13 cellular contexts compared by ENCODE assay signal in genomic region chr5:61675015-61675692, GRCh38.
DNase-seq lines count a peak whose midpoint lies in the region; ATAC-seq and TF ChIP-seq lines count a peak whose summit lies in the region.
"Had no signal": no experiment of that assay in that cellular context is flagged by ENCODE, and none has a peak within 500 bp of the region (broad histone marks: within the 10 kb centered on the region; RNA-seq: fewer than 3 reads in every experiment).

No MANE protein-coding gene starts in this region.

- H3K27me3 ChIP-seq in BLaER1 treated with 17β-estradiol and CSF1 and Interleukin-3, amounts not matched to agents 10 nM and 100 nM, result no peaks in the 10 kb centered on the region
- H3K27me3 ChIP-seq in endodermal cell (ENCODE audit: control insufficient read depth, insufficient read depth, low read length, poor library complexity, severe bottlenecking) (no peaks in the 10 kb centered on the region), mucosa of rectum (ENCODE audit: control insufficient read depth in 2 of 2, insufficient read depth in 2 of 2, low read length in 2 of 2) (peaks cover 0 to 3% of the 10 kb centered on the region in 2 donors), stomach (no peaks in the 10 kb centered on the region)
- H3K27me3 ChIP-seq: heart right ventricle, suprapubic skin had no signal

- H3K9ac ChIP-seq in BLaER1 treated with 17β-estradiol and CSF1 and Interleukin-3, amounts not matched to agents 10 nM and 100 nM, result no peak overlapping the region
- no peak overlapping the region for H3K9ac ChIP-seq in endodermal cell (ENCODE audit: extremely low read depth, low read length, poor library complexity, severe bottlenecking)
- H3K9ac ChIP-seq in mucosa of rectum (ENCODE audit: low read depth in 1 of 2, low read length in 2 of 2), result no peak overlapping the region

- no peaks in the 10 kb centered on the region for H3K36me3 Mint-ChIP-seq in endodermal cell (ENCODE audit: low read depth)
- H3K36me3 Mint-ChIP-seq: CD8-positive, alpha-beta T cell had no signal

- no peak for TF ChIP-seq POLR2A in stomach (IDR thresholded peaks at IDR 0.05)

- no peak overlapping the region for H3K27ac Mint-ChIP-seq in endodermal cell
- H3K27ac Mint-ChIP-seq: CD8-positive, alpha-beta T cell had no signal

- peak; percentile 19 for DNase-seq in NCI-H146 treated with DMSO at 0.1 percent for 48 hours (lab: John Stamatoyannopoulos, UW; ENCODE audit: unreplicated experiment)
- DNase-seq in endodermal cell, result peak; percentile 61
- DNase-seq in stomach, result no peak
- no peak for DNase-seq in NCI-H524 treated with DMSO at 0.1 percent for 48 hours (lab: John Stamatoyannopoulos, UW)
- DNase-seq: CD8-positive, alpha-beta T cell; cerebellar nuclear complex; heart right ventricle; T-helper 9 cell had no signal

- H3K9me3 ChIP-seq in BLaER1 treated with 17β-estradiol and CSF1 and Interleukin-3, amounts not matched to agents 10 nM and 100 nM (replicated peaks in 1 of 11), result peaks cover 0 to 7% (median 0%) of the 10 kb centered on the region in 11 experiments; a peak in 2 of 22 replicates
- H3K9me3 ChIP-seq in endodermal cell (ENCODE audit: control insufficient read depth, low read length), result no peaks in the 10 kb centered on the region
- H3K9me3 ChIP-seq in mucosa of rectum (ENCODE audit: control insufficient read depth in 2 of 2, low read length in 2 of 2), result no peaks in the 10 kb centered on the region
- H3K9me3 ChIP-seq in stomach, result no peaks in the 10 kb centered on the region
- H3K9me3 ChIP-seq: heart right ventricle, suprapubic skin had no signal

- ATAC-seq in GM21515 (IDR thresholded peaks at IDR 0.05; ENCODE audit: unreplicated experiment), result no peak
- ATAC-seq in HG03135 (IDR thresholded peaks at IDR 0.05; ENCODE audit: unreplicated experiment), result no peak
- ATAC-seq: CD8-positive, alpha-beta T cell had no signal

- no peaks in the 10 kb centered on the region for H3K27me3 Mint-ChIP-seq in endodermal cell (ENCODE audit: insufficient read depth)

- 83 to 89% methylated on average over 4 to 5 of the region's 5 CpGs for WGBS in endodermal cell (ENCODE audit: insufficient coverage in 1 of 2, insufficient read length in 1 of 2), 2 experiments
- 52 to 70% (median 57%) methylated on average over 5 of the region's 5 CpGs for WGBS in stomach, 5 donors

- H4K20me1 ChIP-seq in BLaER1 treated with 17β-estradiol and CSF1 and Interleukin-3, amounts not matched to agents 10 nM and 100 nM, result 0 out of 22 replicates have a peak, but pooled peaks cover 0 to 6% (median 0%) of the 10 kb centered on the region in 11 experiments

- TF ChIP-seq EP300 in stomach (IDR thresholded peaks at IDR 0.05), result no peak

- peak overlapping the region in 10 of 11 experiments; percentile 43 to 85 (median 78); a peak in 17 of 22 replicates for H3K4me2 ChIP-seq in BLaER1 treated with 17β-estradiol and CSF1 and Interleukin-3, amounts not matched to agents 10 nM and 100 nM

- H3K4me1 ChIP-seq in BLaER1 treated with 17β-estradiol and CSF1 and Interleukin-3, amounts not matched to agents 10 nM and 100 nM, result peaks cover 35 to 56% (median 47%) of the 10 kb centered on the region in 10 experiments
- H3K4me1 ChIP-seq in endodermal cell (ENCODE audit: control insufficient read depth, insufficient read depth, low read length) (no peaks in the 10 kb centered on the region), mucosa of rectum (ENCODE audit: control insufficient read depth in 2 of 2, insufficient read depth in 2 of 2, low read length in 2 of 2) (peaks cover 31 to 46% of the 10 kb centered on the region in 2 donors), stomach (peaks cover 0 to 14% (median 0%) of the 10 kb centered on the region in 4 donors)

- intact Hi-C loops in stomach (cut with DNase I; ENCODE audit: low total_unique reads), result no loop called here

- H3K9me3 Mint-ChIP-seq in endodermal cell, result no peaks in the 10 kb centered on the region
- H3K9me3 Mint-ChIP-seq: CD8-positive, alpha-beta T cell had no signal

- TF ChIP-seq CTCF in endodermal cell (conservative IDR thresholded peaks at IDR 0.05), result peak; percentile 67
- TF ChIP-seq CTCF in stomach (IDR thresholded peaks at IDR 0.05), result no peak

- H3K4me3 ChIP-seq in BLaER1 treated with 17β-estradiol and CSF1 and Interleukin-3, amounts not matched to agents 10 nM and 100 nM, result no peak overlapping the region
- H3K4me3 ChIP-seq in endodermal cell (ENCODE audit: low read length) (no peak overlapping the region), mucosa of rectum (ENCODE audit: low read length in 2 of 2) (no peak overlapping the region), stomach (no peak overlapping the region)
- H3K4me3 ChIP-seq: heart right ventricle, suprapubic skin had no signal

- H3K27ac ChIP-seq in BLaER1 treated with 17β-estradiol and CSF1 and Interleukin-3, amounts not matched to agents 10 nM and 100 nM, result no peak overlapping the region
- peak overlapping the region; percentile 41 for H3K27ac ChIP-seq in endodermal cell (ENCODE audit: low read depth, low read length)
- H3K27ac ChIP-seq in mucosa of rectum (ENCODE audit: low read depth in 2 of 2, low read length in 2 of 2), result peak overlapping the region; percentile 46 to 88
- no peak overlapping the region for H3K27ac ChIP-seq in stomach
- H3K27ac ChIP-seq: heart right ventricle, suprapubic skin had no signal

- no peak overlapping the region for H3K4me3 Mint-ChIP-seq in endodermal cell
- H3K4me3 Mint-ChIP-seq: CD8-positive, alpha-beta T cell had no signal

- no peaks in the 10 kb centered on the region for H3K36me3 ChIP-seq in BLaER1 treated with 17β-estradiol and CSF1 and Interleukin-3, amounts not matched to agents 10 nM and 100 nM
- H3K36me3 ChIP-seq in endodermal cell (ENCODE audit: control insufficient read depth, insufficient read depth, low read length) (no peaks in the 10 kb centered on the region), mucosa of rectum (ENCODE audit: control insufficient read depth in 2 of 2, insufficient read depth in 2 of 2, low read length in 2 of 2) (no peaks in the 10 kb centered on the region), stomach (no peaks in the 10 kb centered on the region)
- H3K36me3 ChIP-seq: heart right ventricle, suprapubic skin had no signal

- H3K4me1 Mint-ChIP-seq in endodermal cell, result peaks cover 5% of the 10 kb centered on the region

Comparison
In these comparisons a context has a peak if more than half of its experiments do, and no peak if none do; other contexts are left out.
1. H3K27ac ChIP-seq: peak in endodermal cell (single experiment) and mucosa of rectum (2 of 2); none in BLaER1 treated with 17β-estradiol and CSF1 and Interleukin-3, amounts not matched to agents 10 nM and 100 nM (0 of 11) and stomach (0 of 5).
2. DNase-seq: peak in NCI-H146 treated with DMSO at 0.1 percent for 48 hours (single experiment) and endodermal cell (single experiment); none in stomach (single experiment) and NCI-H524 treated with DMSO at 0.1 percent for 48 hours (single experiment).